Comparison of ENCODE assay signal across 1 cellular context in genomic region chr4:99949999-99950912, GRCh38.
A peak's percentile ranks its signal among the peaks of the same experiment; 100 is the strongest.
TF ChIP-seq lines count a peak whose summit lies in the region.

TSS of gene H2AZ1 (minus strand) at chr4:99950275. CDS start at chr4:99950170, 105 bp downstream.

TF ChIP-seq in HepG2, 621 proteins besides CTCF, POLR2A, EP300 and RAD21 (continued from another document and continues in another):
- TF ChIP-seq E2F2 (CRISPR knock-in tag; IDR thresholded peaks at IDR 0.05; ENCODE audit: borderline replicate concordance) (no peak), REPIN1 (CRISPR knock-in tag; IDR thresholded peaks at IDR 0.05; ENCODE audit: borderline replicate concordance, low read depth) (no peak; the same call in 1 of the 2 replicates), PAWR (CRISPR knock-in tag; IDR thresholded peaks at IDR 0.05; ENCODE audit: borderline replicate concordance) (no peak), ZNF784 (CRISPR knock-in tag; IDR thresholded peaks at IDR 0.05; ENCODE audit: borderline replicate concordance) (no peak), PRDM4 (CRISPR knock-in tag; IDR thresholded peaks at IDR 0.05; ENCODE audit: borderline replicate concordance) (no peak), GATA4 (IDR thresholded peaks at IDR 0.05; ENCODE audit: borderline replicate concordance, low read depth) (peak; percentile 60; the same call in 1 of the 2 replicates), ZNF788 (CRISPR knock-in tag; IDR thresholded peaks at IDR 0.05; ENCODE audit: borderline replicate concordance) (peak; percentile 54), ZNF543 (CRISPR knock-in tag; IDR thresholded peaks at IDR 0.05) (0 out of 2 replicates have a peak, but pooled peaks have one; percentile 39), ZNF614 (CRISPR knock-in tag; IDR thresholded peaks at IDR 0.05; ENCODE audit: borderline replicate concordance) (no peak; the same call in 1 of the 2 replicates), TGIF2 (CRISPR knock-in tag; IDR thresholded peaks at IDR 0.05) (no peak), KDM6A (CRISPR knock-in tag; IDR thresholded peaks at IDR 0.05; ENCODE audit: low read depth) (no peak), ZNF331 (CRISPR knock-in tag; IDR thresholded peaks at IDR 0.05) (no peak), PHB2 (IDR thresholded peaks at IDR 0.05; ENCODE audit: partially characterized antibody) (no peak), MAFK (conservative IDR thresholded peaks at IDR 0.05 in 1 of 2, IDR thresholded peaks at IDR 0.05 in 1 of 2; ENCODE audit: low read length in 2 of 2) (no peak), HDAC2 (CRISPR knock-in tag; IDR thresholded peaks at IDR 0.05) (peak; percentile 32; the same call in 1 of the 2 replicates), ZNF496 (CRISPR knock-in tag; IDR thresholded peaks at IDR 0.05; ENCODE audit: insufficient replicate concordance) (no peak), AGO1 (IDR thresholded peaks at IDR 0.05; ENCODE audit: low read depth, low read length, poor library complexity, severe bottlenecking) (no peak), ZNF432 (CRISPR knock-in tag; IDR thresholded peaks at IDR 0.05; ENCODE audit: borderline replicate concordance) (no peak), TRIM24 (CRISPR knock-in tag; IDR thresholded peaks at IDR 0.05) (no peak), MAF1 (CRISPR knock-in tag; IDR thresholded peaks at IDR 0.05; ENCODE audit: borderline replicate concordance) (0 out of 2 replicates have a peak, but pooled peaks have one; percentile 52), DMTF1 (CRISPR knock-in tag; IDR thresholded peaks at IDR 0.05) (peak; percentile 99; the same call in 1 of the 2 replicates), SIX4 (CRISPR knock-in tag; IDR thresholded peaks at IDR 0.05) (peak; percentile 12; the same call in 1 of the 2 replicates), ZNF382 (CRISPR knock-in tag; IDR thresholded peaks at IDR 0.05; ENCODE audit: borderline replicate concordance) (no peak), ZNF329 (CRISPR knock-in tag; IDR thresholded peaks at IDR 0.05; ENCODE audit: low read depth) (no peak; the same call in 1 of the 2 replicates), HNRNPUL1 (IDR thresholded peaks at IDR 0.05; ENCODE audit: low read depth, low read length) (no peak), MEF2D (CRISPR knock-in tag; IDR thresholded peaks at IDR 0.05) (no peak; the same call in 1 of the 2 replicates), DMAP1 (CRISPR knock-in tag; IDR thresholded peaks at IDR 0.05) (peak; percentile 84), ATF2 (CRISPR knock-in tag; IDR thresholded peaks at IDR 0.05) (no peak; the same call in 1 of the 2 replicates), ZNF607 (CRISPR knock-in tag; IDR thresholded peaks at IDR 0.05; ENCODE audit: borderline replicate concordance) (no peak), CBX5 (CRISPR knock-in tag; IDR thresholded peaks at IDR 0.05; ENCODE audit: borderline replicate concordance) (no peak), ZNF619 (CRISPR knock-in tag; IDR thresholded peaks at IDR 0.05) (no peak), AGO2 (optimal IDR thresholded peaks at IDR 0.05; ENCODE audit: low read depth, low read length) (no peak), SP5 (CRISPR knock-in tag; IDR thresholded peaks at IDR 0.05; ENCODE audit: borderline replicate concordance, low read depth) (peak; percentile 72), PITX1 (CRISPR knock-in tag; IDR thresholded peaks at IDR 0.05) (peak; percentile 51; the same call in 1 of the 2 replicates), U2AF2 (IDR thresholded peaks at IDR 0.05; ENCODE audit: low read depth, low read length) (no peak), ZFP82 (CRISPR knock-in tag; IDR thresholded peaks at IDR 0.05; ENCODE audit: borderline replicate concordance) (no peak), NFE2 (CRISPR knock-in tag; IDR thresholded peaks at IDR 0.05) (no peak), ZNF503 (CRISPR knock-in tag; IDR thresholded peaks at IDR 0.05) (peak; percentile 16; the same call in 1 of the 2 replicates), RCOR2 (CRISPR knock-in tag; IDR thresholded peaks at IDR 0.05) (no peak), ZNF746 (CRISPR knock-in tag; IDR thresholded peaks at IDR 0.05) (no peak), ZNF468 (CRISPR knock-in tag; IDR thresholded peaks at IDR 0.05) (no peak)
- TF ChIP-seq, protein P1, sequence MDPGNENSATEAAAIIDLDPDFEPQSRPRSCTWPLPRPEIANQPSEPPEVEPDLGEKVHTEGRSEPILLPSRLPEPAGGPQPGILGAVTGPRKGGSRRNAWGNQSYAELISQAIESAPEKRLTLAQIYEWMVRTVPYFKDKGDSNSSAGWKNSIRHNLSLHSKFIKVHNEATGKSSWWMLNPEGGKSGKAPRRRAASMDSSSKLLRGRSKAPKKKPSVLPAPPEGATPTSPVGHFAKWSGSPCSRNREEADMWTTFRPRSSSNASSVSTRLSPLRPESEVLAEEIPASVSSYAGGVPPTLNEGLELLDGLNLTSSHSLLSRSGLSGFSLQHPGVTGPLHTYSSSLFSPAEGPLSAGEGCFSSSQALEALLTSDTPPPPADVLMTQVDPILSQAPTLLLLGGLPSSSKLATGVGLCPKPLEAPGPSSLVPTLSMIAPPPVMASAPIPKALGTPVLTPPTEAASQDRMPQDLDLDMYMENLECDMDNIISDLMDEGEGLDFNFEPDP (CRISPR knock-in tag; conservative IDR thresholded peaks at IDR 0.05) = no peak
- TF ChIP-seq, protein P2, sequence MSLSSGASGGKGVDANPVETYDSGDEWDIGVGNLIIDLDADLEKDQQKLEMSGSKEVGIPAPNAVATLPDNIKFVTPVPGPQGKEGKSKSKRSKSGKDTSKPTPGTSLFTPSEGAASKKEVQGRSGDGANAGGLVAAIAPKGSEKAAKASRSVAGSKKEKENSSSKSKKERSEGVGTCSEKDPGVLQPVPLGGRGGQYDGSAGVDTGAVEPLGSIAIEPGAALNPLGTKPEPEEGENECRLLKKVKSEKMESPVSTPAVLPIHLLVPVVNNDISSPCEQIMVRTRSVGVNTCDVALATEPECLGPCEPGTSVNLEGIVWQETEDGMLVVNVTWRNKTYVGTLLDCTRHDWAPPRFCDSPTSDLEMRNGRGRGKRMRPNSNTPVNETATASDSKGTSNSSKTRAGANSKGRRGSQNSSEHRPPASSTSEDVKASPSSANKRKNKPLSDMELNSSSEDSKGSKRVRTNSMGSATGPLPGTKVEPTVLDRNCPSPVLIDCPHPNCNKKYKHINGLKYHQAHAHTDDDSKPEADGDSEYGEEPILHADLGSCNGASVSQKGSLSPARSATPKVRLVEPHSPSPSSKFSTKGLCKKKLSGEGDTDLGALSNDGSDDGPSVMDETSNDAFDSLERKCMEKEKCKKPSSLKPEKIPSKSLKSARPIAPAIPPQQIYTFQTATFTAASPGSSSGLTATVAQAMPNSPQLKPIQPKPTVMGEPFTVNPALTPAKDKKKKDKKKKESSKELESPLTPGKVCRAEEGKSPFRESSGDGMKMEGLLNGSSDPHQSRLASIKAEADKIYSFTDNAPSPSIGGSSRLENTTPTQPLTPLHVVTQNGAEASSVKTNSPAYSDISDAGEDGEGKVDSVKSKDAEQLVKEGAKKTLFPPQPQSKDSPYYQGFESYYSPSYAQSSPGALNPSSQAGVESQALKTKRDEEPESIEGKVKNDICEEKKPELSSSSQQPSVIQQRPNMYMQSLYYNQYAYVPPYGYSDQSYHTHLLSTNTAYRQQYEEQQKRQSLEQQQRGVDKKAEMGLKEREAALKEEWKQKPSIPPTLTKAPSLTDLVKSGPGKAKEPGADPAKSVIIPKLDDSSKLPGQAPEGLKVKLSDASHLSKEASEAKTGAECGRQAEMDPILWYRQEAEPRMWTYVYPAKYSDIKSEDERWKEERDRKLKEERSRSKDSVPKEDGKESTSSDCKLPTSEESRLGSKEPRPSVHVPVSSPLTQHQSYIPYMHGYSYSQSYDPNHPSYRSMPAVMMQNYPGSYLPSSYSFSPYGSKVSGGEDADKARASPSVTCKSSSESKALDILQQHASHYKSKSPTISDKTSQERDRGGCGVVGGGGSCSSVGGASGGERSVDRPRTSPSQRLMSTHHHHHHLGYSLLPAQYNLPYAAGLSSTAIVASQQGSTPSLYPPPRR (CRISPR knock-in tag; IDR thresholded peaks at IDR 0.05; ENCODE audit: borderline replicate concordance) = 0 out of 2 replicates have a peak, but pooled peaks have one; percentile 13
- TF ChIP-seq, protein P3, sequence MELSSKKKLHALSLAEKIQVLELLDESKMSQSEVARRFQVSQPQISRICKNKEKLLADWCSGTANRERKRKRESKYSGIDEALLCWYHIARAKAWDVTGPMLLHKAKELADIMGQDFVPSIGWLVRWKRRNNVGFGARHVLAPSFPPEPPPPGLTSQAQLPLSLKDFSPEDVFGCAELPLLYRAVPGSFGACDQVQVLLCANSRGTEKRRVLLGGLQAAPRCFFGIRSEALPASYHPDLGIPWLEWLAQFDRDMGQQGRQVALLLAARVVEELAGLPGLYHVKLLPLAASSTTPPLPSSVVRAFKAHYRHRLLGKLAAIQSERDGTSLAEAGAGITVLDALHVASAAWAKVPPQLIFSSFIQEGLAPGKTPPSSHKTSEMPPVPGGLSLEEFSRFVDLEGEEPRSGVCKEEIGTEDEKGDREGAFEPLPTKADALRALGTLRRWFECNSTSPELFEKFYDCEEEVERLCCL (CRISPR knock-in tag; IDR thresholded peaks at IDR 0.05; ENCODE audit: borderline replicate concordance) = no peak
